In genomic region chr17:2237521-2237921, GRCh38 we compare ENCODE assay signal across 14 cellular contexts.
A peak's percentile ranks its signal among the peaks of the same experiment; 100 is the strongest.
DNase-seq lines count a peak whose midpoint lies in the region; ATAC-seq, FAIRE-seq and TF ChIP-seq lines count a peak whose summit lies in the region.
"Had no signal": no experiment of that assay in that cellular context is flagged by ENCODE, and none has a peak within 500 bp of the region (broad histone marks: within the 10 kb centered on the region; RNA-seq: fewer than 3 reads in every experiment).

No MANE protein-coding gene starts in this region.

- peaks cover 10% of the 10 kb centered on the region; the same call in 1 of the 2 replicates for H4K20me1 ChIP-seq in GM23338 (replicated peaks; ENCODE audit: insufficient read depth)

- peaks cover 1% of the 10 kb centered on the region for H3K27me3 Mint-ChIP-seq in GM23338 (ENCODE audit: insufficient read depth, low read depth, poor library complexity)
- H3K27me3 Mint-ChIP-seq: CD4-positive, CD25-positive, alpha-beta regulatory T cell had no signal

- H3K4me3 ChIP-seq in GM23338 (no peak overlapping the region), brain microvascular endothelial cell (ENCODE audit: low read depth, low read length) (no peak overlapping the region), kidney (ENCODE audit: low read length in 2 of 2) (no peak overlapping the region), skin epidermis (no peak overlapping the region)

- H3K36me3 ChIP-seq in GM23338 (ENCODE audit: insufficient read depth) (no peaks in the 10 kb centered on the region), brain microvascular endothelial cell (replicated peaks) (no peaks in the 10 kb centered on the region), kidney (ENCODE audit: control insufficient read depth in 1 of 2, insufficient read depth in 2 of 2, low read length in 2 of 2) (peaks cover 0 to 19% of the 10 kb centered on the region in 2 donors)

- H3K9me3 Mint-ChIP-seq in GM23338, result no peaks in the 10 kb centered on the region
- H3K9me3 Mint-ChIP-seq: CD4-positive, CD25-positive, alpha-beta regulatory T cell had no signal

- H3F3A ChIP-seq in GM23338 (replicated peaks; ENCODE audit: low read depth), result peaks cover 3% of the 10 kb centered on the region; the same call in 1 of the 2 replicates

- no peaks in the 10 kb centered on the region for H3K9me3 ChIP-seq in kidney (ENCODE audit: control insufficient read depth in 1 of 2, low read length in 2 of 2)

- peaks cover 7% of the 10 kb centered on the region; the same call in 1 of the 3 replicates for H3K4me1 Mint-ChIP-seq in GM23338

- FAIRE-seq in kidney (lab: Jason Lieb, UNC), result no peak

- H3K4me3 Mint-ChIP-seq in GM23338, result no peak overlapping the region
- H3K4me3 Mint-ChIP-seq: CD4-positive, CD25-positive, alpha-beta regulatory T cell had no signal

- no peaks in the 10 kb centered on the region for H3K9me2 ChIP-seq in GM23338 (ENCODE audit: insufficient read depth)

- intact Hi-C loops in kidney (cut with DNase I), result no loop called here

- no peak overlapping the region for H3K4me2 ChIP-seq in GM23338

- H3K79me2 ChIP-seq in GM23338 (replicated peaks; ENCODE audit: insufficient read depth), result no peaks in the 10 kb centered on the region

- no peak for ATAC-seq in GM23338
- no peak for ATAC-seq in GM21360 (IDR thresholded peaks at IDR 0.05; ENCODE audit: unreplicated experiment)
- ATAC-seq in HG03439 (IDR thresholded peaks at IDR 0.05; ENCODE audit: unreplicated experiment), result no peak
- no peak for ATAC-seq in HG02970 (IDR thresholded peaks at IDR 0.05; ENCODE audit: low FRiP score, unreplicated experiment)

- H3K27ac ChIP-seq in GM23338 (ENCODE audit: low read depth) (no peak overlapping the region), brain microvascular endothelial cell (peak overlapping the region; percentile 95), kidney (ENCODE audit: low read depth in 2 of 2, low read length in 2 of 2) (peak overlapping the region; percentile 63 to 65), skin epidermis (peak overlapping the region in 16 of 21 experiments; percentile 24 to 77 (median 57))

- peaks cover 9% of the 10 kb centered on the region; the same call in 2 of the 3 replicates for H3K36me3 Mint-ChIP-seq in GM23338 (ENCODE audit: low read depth)

- H3K27me3 ChIP-seq in GM23338 (ENCODE audit: insufficient read depth), result no peaks in the 10 kb centered on the region
- H3K27me3 ChIP-seq in brain microvascular endothelial cell (replicated peaks), result no peaks in the 10 kb centered on the region

- H3K27ac Mint-ChIP-seq in GM23338, result peak overlapping the region; percentile 47; the same call in 1 of the 2 replicates

- TF ChIP-seq CTCF in GM23338 (conservative IDR thresholded peaks at IDR 0.05; ENCODE audit: low read depth in 2 of 2), result no peak
- no peak for TF ChIP-seq CTCF in brain microvascular endothelial cell (IDR thresholded peaks at IDR 0.05; ENCODE audit: low read depth, low read length, missing control alignments)
- TF ChIP-seq CTCF in kidney (IDR thresholded peaks at IDR 0.05; ENCODE audit: borderline replicate concordance, extremely low read depth, insufficient read depth), result no peak

- H3K9ac ChIP-seq in kidney (ENCODE audit: low read length in 2 of 2), result no peak overlapping the region

- in situ Hi-C loops in brain microvascular endothelial cell (cut with HindIII; ENCODE audit: low pct_ligation_motif_present, low sequenced_read_pairs), result no loop called here

- no peak overlapping the region for H2AFZ ChIP-seq in GM23338

- DNase-seq in GM23338 (ENCODE audit: low spot score) (no peak), brain microvascular endothelial cell (no peak), kidney (no peak), NCI-H446 treated with DMSO at 0.1 percent for 48 hours (lab: John Stamatoyannopoulos, UW) (no peak)
- DNase-seq: activated effector memory CD4-positive, alpha-beta T cell treated with Interleukin-2 at 50 U/mL for 16 hours; CD4-positive, CD25-positive, alpha-beta regulatory T cell; NCI-H1048; OCI-M1; stimulated activated CD4-positive, alpha-beta T cell treated with anti-CD3 and anti-CD28 coated beads, Interleukin-1b, Interleukin-23, amount 100 ng/mL, for 48 hours; trophoblast cell had no signal

- no peaks in the 10 kb centered on the region; the same call in 1 of the 2 replicates for H3K4me1 ChIP-seq in GM23338 (ENCODE audit: insufficient read depth)
- peaks cover 0 to 11% of the 10 kb centered on the region in 2 donors for H3K4me1 ChIP-seq in kidney (ENCODE audit: control insufficient read depth in 1 of 2, insufficient read depth in 1 of 2, low read depth in 1 of 2, low read length in 2 of 2)

TF ChIP-seq in GM23338, 12 proteins besides CTCF, POLR2A, EP300 and RAD21 (continues in another document):
- TF ChIP-seq STAT1 (IDR thresholded peaks at IDR 0.05; ENCODE audit: unreplicated experiment), result no peak
- TF ChIP-seq POLR2AphosphoS5 (IDR thresholded peaks at IDR 0.05; ENCODE audit: low read depth), result no peak
- TF ChIP-seq NANOG (IDR thresholded peaks at IDR 0.05; ENCODE audit: borderline replicate concordance), result no peak
- no peak for TF ChIP-seq ETS1 (IDR thresholded peaks at IDR 0.05)
- TF ChIP-seq CREB1 (CRISPR knock-in tag; IDR thresholded peaks at IDR 0.05; ENCODE audit: low read depth), result no peak
- TF ChIP-seq ZNF114 (CRISPR knock-in tag; IDR thresholded peaks at IDR 0.05), result no peak
- no peak for TF ChIP-seq ZNF331 (CRISPR knock-in tag; IDR thresholded peaks at IDR 0.05; ENCODE audit: low read depth)
- no peak for TF ChIP-seq ZNF462 (CRISPR knock-in tag; IDR thresholded peaks at IDR 0.05)
- TF ChIP-seq JUNB (IDR thresholded peaks at IDR 0.05; ENCODE audit: unreplicated experiment), result no peak
